In genomic region chr1:230077011-230077410, GRCh38 we compare ENCODE assay signal across 1 cellular context.
TF ChIP-seq lines count a peak whose summit lies in the region.

No MANE protein-coding gene starts in this region.

TF ChIP-seq in IMR-90, 13 proteins besides CTCF, POLR2A, EP300 and RAD21:
- TF ChIP-seq RCOR1 (IDR thresholded peaks at IDR 0.05; ENCODE audit: insufficient replicate concordance, low read length) = no peak
